In the genomic region with DNA sequence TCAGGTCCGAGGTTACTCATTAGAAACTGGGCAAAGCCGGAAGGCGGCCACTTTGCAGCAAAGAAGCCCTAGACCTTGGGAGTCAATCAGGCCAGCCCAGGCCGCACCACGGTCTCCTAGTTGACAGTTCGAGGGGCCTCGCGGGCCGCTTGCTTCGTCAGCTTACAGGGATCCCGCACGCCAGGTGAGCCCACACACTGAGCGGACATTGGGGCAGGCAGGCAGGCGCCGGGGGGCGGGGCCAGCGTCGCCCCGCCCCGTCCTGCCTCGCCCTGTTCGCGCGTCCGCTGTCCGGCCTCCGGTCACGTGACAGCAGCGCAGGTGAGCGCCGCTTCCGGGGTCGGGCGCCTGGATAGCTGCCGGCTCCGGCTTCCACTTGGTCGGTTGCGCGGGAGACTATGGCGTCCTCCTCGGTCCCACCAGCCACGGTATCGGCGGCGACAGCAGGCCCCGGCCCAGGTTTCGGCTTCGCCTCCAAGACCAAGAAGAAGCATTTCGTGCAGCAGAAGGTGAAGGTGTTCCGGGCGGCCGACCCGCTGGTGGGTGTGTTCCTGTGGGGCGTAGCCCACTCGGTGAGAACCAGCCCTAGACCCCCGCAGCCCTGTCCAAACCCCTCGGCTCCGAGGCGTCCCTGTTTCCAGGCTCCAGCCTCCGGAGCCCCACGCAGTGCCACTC, we compare ENCODE assay signal across 8 cellular contexts. TPM values are rescaled to one million over a fixed set of nuclear protein-coding genes. Genes with fewer than 3 reads are reported as not detected.
DNase-seq lines count a peak whose midpoint lies in the region; ATAC-seq and TF ChIP-seq lines count a peak whose summit lies in the region.

Gene PIP4K2C (plus strand): TSS at position 301 of the 675 bp plus-strand sequence. CDS start 98 bp downstream, at position 399.

- H3K27me3 ChIP-seq in upper lobe of left lung, result no peaks in the 10 kb centered on the region

- intact Hi-C loops in left cardiac atrium (cut with DNase I), result no loop called here
- intact Hi-C loops in posterior vena cava (cut with DNase I), result no loop called here

- DNase-seq in NCI-H1092 treated with DMSO at 0.1 percent for 48 hours (lab: John Stamatoyannopoulos, UW), result peak; percentile 58
- peak; percentile 71 to 87 (median 73) for DNase-seq in T-helper 1 cell
- peak; percentile 77 for DNase-seq in left cardiac atrium
- DNase-seq in posterior vena cava (ENCODE audit: low spot score), result peak; percentile 88
- DNase-seq in upper lobe of left lung, result peak; percentile 95 to 96

- TF ChIP-seq POLR2A in upper lobe of left lung (IDR thresholded peaks at IDR 0.05), result peak in 2 of 4 donors; percentile 72

- H3K27ac ChIP-seq in adipose tissue (ENCODE audit: low read depth, low read length) (no peak within 1 kb of the TSS), upper lobe of left lung (peak within 1 kb of the TSS; percentile 72 to 81 (median 80))

- H3K4me1 ChIP-seq in upper lobe of left lung, result peaks cover 9 to 20% (median 16%) of the 10 kb centered on the region in 4 donors

- ATAC-seq in HG02588 (IDR thresholded peaks at IDR 0.05; ENCODE audit: unreplicated experiment) (peak; percentile 95), left cardiac atrium (peak; percentile 98 to 99), upper lobe of left lung (ENCODE audit: low FRiP score in 2 of 2) (peak; percentile 96 to 97)

- peaks cover 0 to 13% (median 3%) of the 10 kb centered on the region in 4 donors for H3K36me3 ChIP-seq in upper lobe of left lung

- TF ChIP-seq CTCF in GM12875 (IDR thresholded peaks at IDR 0.05; ENCODE audit: borderline replicate concordance, insufficient read depth, low read depth, low read length) (no peak), upper lobe of left lung (IDR thresholded peaks at IDR 0.05) (peak in 2 of 6 experiments; percentile 7 to 10)

- TF ChIP-seq EP300 in upper lobe of left lung (IDR thresholded peaks at IDR 0.05), result no peak

- H3K9me3 ChIP-seq in upper lobe of left lung, result no peaks in the 10 kb centered on the region

- WGBS in adipose tissue, 3 donors, result 1% methylated on average over 61 of the region's 61 CpGs
- WGBS in upper lobe of left lung, 2 donors, result 1 to 2% methylated on average over 25 to 57 of the region's 61 CpGs

- peak within 1 kb of the TSS; percentile 92 for H3K4me3 ChIP-seq in GM12875 (ENCODE audit: low read depth, low read length)
- H3K4me3 ChIP-seq in upper lobe of left lung, result peak within 1 kb of the TSS; percentile 65 to 89 (median 70)

RNA-seq across cellular contexts. Expression of gene PIP4K2C, which starts in this region (rescaled TPM):
- polyA plus RNA-seq in adipose tissue, result 10 to 100 TPM in 2 of 3 donors, 1 to 10 TPM in 1; 8.8 to 10.2 (median 10.1) TPM
- total RNA-seq in left cardiac atrium (10 to 100 TPM; 15.3 to 16.1 TPM), posterior vena cava (10 to 100 TPM; 26.0 to 27.4 TPM), upper lobe of left lung (10 to 100 TPM; 13.4 to 56.7 (median 30.7) TPM)
